Comparison of ENCODE assay signal across 16 cellular contexts in the genomic region with DNA sequence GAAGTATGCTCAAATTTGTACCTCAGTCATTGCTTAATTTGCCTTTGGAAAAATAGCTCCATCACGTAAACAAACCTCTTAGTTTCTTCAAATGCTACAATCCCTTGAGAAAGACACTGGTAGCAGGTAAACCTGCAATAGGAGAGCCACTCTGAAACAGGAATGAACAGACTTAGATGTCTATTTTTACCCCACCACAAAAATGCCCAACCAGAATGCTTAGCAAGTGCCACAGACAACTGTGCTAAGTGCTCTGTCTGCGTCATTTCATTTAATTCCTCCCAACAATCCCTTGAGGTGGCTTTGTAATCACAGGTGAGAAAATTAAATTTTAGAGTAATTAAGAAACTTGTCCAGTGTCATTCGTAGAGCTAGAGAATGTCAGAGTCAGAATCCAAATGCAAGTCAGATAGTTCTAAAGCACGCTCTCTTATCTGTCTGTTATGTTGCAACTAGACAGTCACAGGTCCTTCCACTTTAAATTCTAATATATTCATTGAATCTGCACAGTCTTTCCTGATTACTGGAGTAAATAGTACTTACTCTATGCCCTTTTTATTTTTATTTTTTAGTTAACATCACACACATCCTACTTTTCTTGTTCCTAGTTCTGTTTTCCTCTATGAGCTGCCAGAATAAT.
DNase-seq lines count a peak whose midpoint lies in the region; ATAC-seq lines count a peak whose summit lies in the region.
"Had no signal": no experiment of that assay in that cellular context is flagged by ENCODE, and none has a peak within 500 bp of the region (broad histone marks: within the 10 kb centered on the region; RNA-seq: fewer than 3 reads in every experiment).

No MANE protein-coding gene starts in this region.

- no peak overlapping the region for H3K4me3 ChIP-seq in right cardiac atrium (ENCODE audit: low read length)
- H3K4me3 ChIP-seq: BLaER1 had no signal

- intact Hi-C loops in Right ventricle myocardium superior (cut with DNase I) (no loop called here), left cardiac atrium (cut with DNase I) (no loop called here), left ventricle myocardium superior (cut with micrococcal nuclease) (no loop called here), right cardiac atrium (cut with DNase I) (no loop called here)

- H3K4me1 ChIP-seq in right cardiac atrium (ENCODE audit: control insufficient read depth, insufficient read depth, low read length): no peaks in the 10 kb centered on the region
- H3K4me1 ChIP-seq: BLaER1 had no signal

- no peaks in the 10 kb centered on the region for H3K9me3 ChIP-seq in right cardiac atrium (ENCODE audit: control insufficient read depth, low read length)
- H3K9me3 ChIP-seq: BLaER1, Caco-2 had no signal

- 63% methylated on average over 4 of the region's 4 CpGs for WGBS in right cardiac atrium

- no peak overlapping the region for H3K27ac ChIP-seq in right cardiac atrium (ENCODE audit: low read length)
- H3K27ac ChIP-seq: 22Rv1, BLaER1, C4-2B had no signal

- ATAC-seq in Right ventricle myocardium superior (ENCODE audit: poor library complexity): peak; percentile 85
- no peak for ATAC-seq in left cardiac atrium
- ATAC-seq in left ventricle myocardium superior: peak; percentile 72
- ATAC-seq in right cardiac atrium: no peak
- ATAC-seq: CD8-positive, alpha-beta T cell had no signal

- no peaks in the 10 kb centered on the region for H3K27me3 ChIP-seq in right cardiac atrium (ENCODE audit: control insufficient read depth, insufficient read depth)
- H3K27me3 ChIP-seq: BLaER1 had no signal

- no peak for DNase-seq in Right ventricle myocardium superior
- DNase-seq in left cardiac atrium: no peak
- DNase-seq in left ventricle myocardium superior: no peak
- DNase-seq in right cardiac atrium: no peak
- DNase-seq in myocyte (ENCODE audit: low read depth): peak; percentile 28
- DNase-seq in NCI-H2081 treated with DMSO at 0.1 percent for 48 hours (lab: John Stamatoyannopoulos, UW): no peak
- DNase-seq: Caco-2; CD4-positive, CD25-positive, alpha-beta regulatory T cell; CD8-positive, alpha-beta T cell; DMS153; DND-41; H7; HCEC 1CT had no signal

Comparison
In these comparisons a context has a peak if more than half of its experiments do, and no peak if none do; other contexts are left out.
1. ATAC-seq: peak in Right ventricle myocardium superior (single experiment) and left ventricle myocardium superior (single experiment); none in left cardiac atrium (0 of 2) and right cardiac atrium (0 of 2).